In the genomic region with DNA sequence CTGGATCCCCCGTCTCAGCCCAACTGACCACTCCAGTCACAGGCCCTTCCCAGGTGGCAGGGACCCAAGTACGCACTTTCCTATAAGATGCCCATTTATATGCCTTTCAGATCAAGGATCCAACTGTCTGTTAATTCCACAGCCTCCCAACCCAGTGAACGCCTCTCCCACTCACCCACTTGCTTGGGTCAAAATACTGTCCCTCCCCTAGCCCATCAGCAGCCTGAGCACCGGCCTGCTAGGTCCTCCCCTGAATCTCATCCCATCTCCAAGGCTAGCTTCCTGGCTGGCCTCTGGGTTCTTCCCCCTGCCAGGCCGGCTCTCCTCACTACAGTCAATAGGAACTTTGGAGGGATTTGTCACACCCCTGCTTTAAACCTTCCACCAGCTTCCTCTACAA, we compare ENCODE assay signal across 11 cellular contexts. TPM values are rescaled to one million over a fixed set of nuclear protein-coding genes. Genes with fewer than 3 reads are reported as not detected.
DNase-seq lines count a peak whose midpoint lies in the region; ATAC-seq and TF ChIP-seq lines count a peak whose summit lies in the region.
"Had no signal": no experiment of that assay in that cellular context is flagged by ENCODE, and none has a peak within 500 bp of the region (broad histone marks: within the 10 kb centered on the region; RNA-seq: fewer than 3 reads in every experiment).

No MANE protein-coding gene starts in this region.

- peaks cover 27% of the 10 kb centered on the region for H3K4me1 Mint-ChIP-seq in activated naive CD8-positive, alpha-beta T cell treated with anti-CD3 and anti-CD28 coated beads for 36 hours
- peaks cover 20% of the 10 kb centered on the region for H3K4me1 Mint-ChIP-seq in mesothelial cell of epicardium

- H3K27ac ChIP-seq in C4-2B (peak overlapping the region; percentile 99; the same call in 1 of the 2 replicates), HL-60 (replicated peaks) (no peak overlapping the region)

- H3K27me3 Mint-ChIP-seq in activated naive CD8-positive, alpha-beta T cell treated with anti-CD3 and anti-CD28 coated beads for 36 hours = peaks cover 5% of the 10 kb centered on the region
- peaks cover 3% of the 10 kb centered on the region for H3K27me3 Mint-ChIP-seq in mesothelial cell of epicardium (ENCODE audit: low read depth)

- no peak for TF ChIP-seq CTCF in C4-2B (conservative IDR thresholded peaks at IDR 0.05)
- TF ChIP-seq CTCF in HL-60 (IDR thresholded peaks at IDR 0.05; ENCODE audit: insufficient read depth, low read length) = no peak
- no peak for TF ChIP-seq CTCF in mesothelial cell of epicardium (IDR thresholded peaks at IDR 0.05; ENCODE audit: unreplicated experiment)

- intact Hi-C loops in cardiac septum (cut with DNase I) = loop anchor here (2.0 to 5.0 kb wide), 3 partner anchors 19 to 263 kb away; a partner anchor contains a TSS

- peak overlapping the region; percentile 91 for H3K4me3 ChIP-seq in HL-60 (replicated peaks; ENCODE audit: insufficient read depth, low read length)

- peak overlapping the region; percentile 81 for H3K27ac Mint-ChIP-seq in activated naive CD8-positive, alpha-beta T cell treated with anti-CD3 and anti-CD28 coated beads for 36 hours
- H3K27ac Mint-ChIP-seq in mesothelial cell of epicardium = peak overlapping the region; percentile 51

- peak overlapping the region; percentile 92 for H3K4me3 Mint-ChIP-seq in activated naive CD8-positive, alpha-beta T cell treated with anti-CD3 and anti-CD28 coated beads for 36 hours
- peak overlapping the region; percentile 88 for H3K4me3 Mint-ChIP-seq in mesothelial cell of epicardium

- ATAC-seq in GM18511 (IDR thresholded peaks at IDR 0.05; ENCODE audit: unreplicated experiment) = no peak

- no peaks in the 10 kb centered on the region for H3K27me3 ChIP-seq in HL-60 (ENCODE audit: insufficient read depth, poor library complexity, severe bottlenecking)

- H3K9me3 Mint-ChIP-seq in activated naive CD8-positive, alpha-beta T cell treated with anti-CD3 and anti-CD28 coated beads for 36 hours = peaks cover 14% of the 10 kb centered on the region
- H3K9me3 Mint-ChIP-seq in mesothelial cell of epicardium = peaks cover 9% of the 10 kb centered on the region

- H3K36me3 Mint-ChIP-seq in activated naive CD8-positive, alpha-beta T cell treated with anti-CD3 and anti-CD28 coated beads for 36 hours = peaks cover 63% of the 10 kb centered on the region
- peaks cover 25% of the 10 kb centered on the region for H3K36me3 Mint-ChIP-seq in mesothelial cell of epicardium

- no peak for DNase-seq in HL-60 (ENCODE audit: low read depth in 1 of 2, low spot score in 1 of 2)
- no peak for DNase-seq in activated naive CD8-positive, alpha-beta T cell treated with anti-CD3 and anti-CD28 coated beads for 36 hours
- no peak for DNase-seq in mesothelial cell of epicardium (ENCODE audit: low spot score in 2 of 2, unreplicated experiment in 2 of 2)
- DNase-seq in cardiac septum (ENCODE audit: low spot score) = no peak
- DNase-seq in NCI-H524 treated with DMSO at 0.1 percent for 48 hours (lab: John Stamatoyannopoulos, UW) = no peak
- no peak for DNase-seq in cerebellar cortex (ENCODE audit: low spot score)
- DNase-seq: NCI-H82 had no signal

RNA-seq across cellular contexts. Expression of a gene that starts 1.9 kb away (rescaled TPM):
- 100 to 1,000 TPM; 323 to 325 TPM for total RNA-seq in activated naive CD8-positive, alpha-beta T cell treated with anti-CD3 and anti-CD28 coated beads for 36 hours
- total RNA-seq in mesothelial cell of epicardium (65.3 to 77.0 TPM (median 73.2 TPM) in 3 replicates), cardiac septum (28.4 TPM)

RNA-seq across cellular contexts. Expression of a gene that starts 19.9 kb away (rescaled TPM):
- total RNA-seq in activated naive CD8-positive, alpha-beta T cell treated with anti-CD3 and anti-CD28 coated beads for 36 hours = 1,000 to 10,000 TPM; 2,585 to 2,613 TPM
- 1,773 to 1,819 TPM (median 1,790 TPM) in 3 replicates for total RNA-seq in mesothelial cell of epicardium
- 479 TPM for total RNA-seq in cardiac septum

RNA-seq across cellular contexts. Expression of a gene that starts 21.5 kb away (rescaled TPM):
- 10 to 100 TPM; 10.1 to 10.8 TPM for total RNA-seq in activated naive CD8-positive, alpha-beta T cell treated with anti-CD3 and anti-CD28 coated beads for 36 hours
- total RNA-seq in mesothelial cell of epicardium (2.3 to 2.9 TPM (median 2.3 TPM) in 3 replicates), cardiac septum (0.65 TPM)

RNA-seq across cellular contexts. Expression of a gene that starts 29.0 kb away (rescaled TPM):
- total RNA-seq in activated naive CD8-positive, alpha-beta T cell treated with anti-CD3 and anti-CD28 coated beads for 36 hours = not detected
- total RNA-seq in mesothelial cell of epicardium = 2.2 to 2.4 TPM (median 2.4 TPM) in 3 replicates
- not detected for total RNA-seq in cardiac septum
- total RNA-seq: activated CD8-positive, alpha-beta memory T cell treated with anti-CD3 and anti-CD28 coated beads for 36 hours; mesenteric fat pad had no signal

RNA-seq across cellular contexts. Expression of a gene that starts 35.4 kb away (rescaled TPM):
- total RNA-seq in activated naive CD8-positive, alpha-beta T cell treated with anti-CD3 and anti-CD28 coated beads for 36 hours = not detected
- total RNA-seq in mesothelial cell of epicardium (10.0 to 12.9 TPM (median 11.6 TPM) in 3 replicates), cardiac septum (not detected)
- total RNA-seq: mesenteric fat pad had no signal
